In genomic region chr1:8406011-8406410, GRCh38 we compare ENCODE assay signal across 16 cellular contexts.
DNase-seq lines count a peak whose midpoint lies in the region; ATAC-seq and TF ChIP-seq lines count a peak whose summit lies in the region.
"Had no signal": no experiment of that assay in that cellular context is flagged by ENCODE, and none has a peak within 500 bp of the region (broad histone marks: within the 10 kb centered on the region; RNA-seq: fewer than 3 reads in every experiment).

No MANE protein-coding gene starts in this region.

- no peak for TF ChIP-seq POLR2A in esophagus muscularis mucosa (IDR thresholded peaks at IDR 0.05; ENCODE audit: low read depth)
- TF ChIP-seq POLR2A in sigmoid colon (IDR thresholded peaks at IDR 0.05): no peak

- H3K4me1 ChIP-seq in left ventricle myocardium inferior (peaks cover 99% of the 10 kb centered on the region), esophagus muscularis mucosa (peaks cover 72 to 87% (median 85%) of the 10 kb centered on the region in 4 donors), sigmoid colon (peaks cover 0 to 86% (median 70%) of the 10 kb centered on the region in 4 donors)

- H3K36me3 ChIP-seq in left ventricle myocardium inferior (peaks cover 38% of the 10 kb centered on the region), esophagus muscularis mucosa (peaks cover 10 to 59% (median 34%) of the 10 kb centered on the region in 4 donors), sigmoid colon (peaks cover 0 to 32% (median 2%) of the 10 kb centered on the region in 4 donors)

- no peak for TF ChIP-seq EP300 in esophagus muscularis mucosa (IDR thresholded peaks at IDR 0.05)
- no peak for TF ChIP-seq EP300 in sigmoid colon (IDR thresholded peaks at IDR 0.05)

- no peak overlapping the region for H3K4me3 ChIP-seq in left ventricle myocardium inferior
- no peak overlapping the region for H3K4me3 ChIP-seq in esophagus muscularis mucosa
- H3K4me3 ChIP-seq in sigmoid colon: no peak overlapping the region

- peak overlapping the region; percentile 98 for H3K27ac ChIP-seq in left ventricle myocardium inferior (replicated peaks)
- peak overlapping the region; percentile 99 for H3K27ac ChIP-seq in esophagus muscularis mucosa (replicated peaks in 1 of 4)
- H3K27ac ChIP-seq in sigmoid colon: peak overlapping the region; percentile 28 to 100 (median 98)

- H3K9me3 ChIP-seq in left ventricle myocardium inferior (replicated peaks): no peaks in the 10 kb centered on the region
- no peaks in the 10 kb centered on the region for H3K9me3 ChIP-seq in esophagus muscularis mucosa
- H3K9me3 ChIP-seq in sigmoid colon: no peaks in the 10 kb centered on the region
- H3K9me3 ChIP-seq: Caco-2 had no signal

- no peak for TF ChIP-seq CTCF in left ventricle myocardium inferior (IDR thresholded peaks at IDR 0.05; ENCODE audit: borderline replicate concordance)
- TF ChIP-seq CTCF in esophagus muscularis mucosa (IDR thresholded peaks at IDR 0.05): no peak
- TF ChIP-seq CTCF in sigmoid colon (IDR thresholded peaks at IDR 0.05): no peak

- intact Hi-C loops in left ventricle myocardium inferior (cut with micrococcal nuclease) (no loop called here), left cardiac atrium (cut with DNase I) (loop anchor here (5.0 kb wide), 1 partner anchor 34 kb away; no protein-coding TSS in a partner anchor), esophagus muscularis mucosa (cut with DNase I) (loop anchor here (5.0 kb wide), 1 partner anchor 34 kb away; no protein-coding TSS in a partner anchor), sigmoid colon (cut with DNase I) (no loop called here)

- ATAC-seq in left cardiac atrium: no peak

- WGBS in esophagus muscularis mucosa: 93% methylated on average over 7 of the region's 7 CpGs
- 98% methylated on average over 7 of the region's 7 CpGs for WGBS in sigmoid colon, 2 donors

- H3K27me3 ChIP-seq in left ventricle myocardium inferior (ENCODE audit: low read depth): no peaks in the 10 kb centered on the region
- H3K27me3 ChIP-seq in esophagus muscularis mucosa: no peaks in the 10 kb centered on the region
- H3K27me3 ChIP-seq in sigmoid colon: no peaks in the 10 kb centered on the region

- DNase-seq in left ventricle myocardium inferior (no peak), left cardiac atrium (no peak), esophagus muscularis mucosa (ENCODE audit: extremely low spot score) (no peak), sigmoid colon (no peak), H4 (ENCODE audit: low spot score) (no peak), HCEC 1CT (no peak), activated gamma-delta T cell treated with Interleukin-2 at 50 U/mL for 16 hours (no peak), HK-2 (ENCODE audit: unreplicated experiment) (no peak)
- DNase-seq: 8988T; Caco-2; DMS79 treated with DMSO at 0.1 percent for 48 hours; NCI-H146; NCI-H2081 treated with DMSO at 0.1 percent for 48 hours; NCI-H2227 treated with DMSO at 0.1 percent for 48 hours; NCI-H526 treated with DMSO at 0.1 percent for 48 hours; NK-92 treated with Interleukin-12 subunit alpha and Interleukin-12 subunit beta, amount 100 ng/mL, for 24 hours had no signal

Comparison
In these comparisons a context has a peak if more than half of its experiments do, and no peak if none do; other contexts are left out.
1. intact Hi-C loops: an anchor here in left cardiac atrium (5.0 kb wide) and esophagus muscularis mucosa (5.0 kb wide); none called in left ventricle myocardium inferior and sigmoid colon.